Comparison of ENCODE assay signal across 33 cellular contexts in genomic region chr22:18983120-18983651, GRCh38. TPM values are rescaled to one million over a fixed set of nuclear protein-coding genes. Genes with fewer than 3 reads are reported as not detected.
"Had no signal": no experiment of that assay in that cellular context is flagged by ENCODE, and none has a peak within 500 bp of the region (broad histone marks: within the 10 kb centered on the region; RNA-seq: fewer than 3 reads in every experiment).

No MANE protein-coding gene starts in this region.

- H3K9me3 ChIP-seq: right lobe of liver, thyroid gland had no signal

- H3K4me3 Mint-ChIP-seq: activated naive CD4-positive, alpha-beta T cell treated with anti-CD3 and anti-CD28 coated beads, Interleukin-2, amount 10 ng/mL, durations not matched to agents 7 days and 5 days; activated naive CD8-positive, alpha-beta T cell treated with anti-CD3 and anti-CD28 coated beads, Interleukin-2, amount 10 ng/mL, durations not matched to agents 7 days and 5 days; central memory CD8-positive, alpha-beta T cell; memory B cell; naive thymus-derived CD8-positive, alpha-beta T cell; neural crest cell; stimulated activated effector memory CD8-positive, alpha-beta T cell treated with anti-CD3 and anti-CD28 coated beads, Interleukin-12 subunit alpha, Interleukin-12 subunit beta, amount 100 ng/mL, for 72 hours; stimulated activated naive CD8-positive, alpha-beta T cell treated with anti-CD3 and anti-CD28 coated beads, Interleukin-15, amount 100 ng/mL, for 72 hours; T-helper 1 cell treated with Interleukin-12 subunit alpha and Interleukin-12 subunit beta and Interleukin-4 antibody, amounts not matched to agents 30 μg/mL and 1 μg/mL, for 36 hours had no signal

- H3K4me3 ChIP-seq: esophagus squamous epithelium, right lobe of liver, skin epidermis, thyroid gland had no signal

- FAIRE-seq: colon, endometrium, keratinocyte had no signal

- H3K27me3 ChIP-seq: right lobe of liver, thyroid gland had no signal

- DNase-seq: activated CD4-positive, alpha-beta T cell treated with anti-CD3 and anti-CD28 coated beads for 48 hours; activated CD4-positive, alpha-beta T cell treated with anti-CD3 and anti-CD28 coated beads, Interleukin-2, amount 50 U/mL, for 48 hours; activated CD8-positive, alpha-beta memory T cell treated with anti-CD3 and anti-CD28 coated beads for 24 hours; activated gamma-delta T cell; activated naive CD4-positive, alpha-beta T cell treated with anti-CD3 and anti-CD28 coated beads, Interleukin-2, amount 10 ng/mL, durations not matched to agents 7 days and 5 days; activated naive CD8-positive, alpha-beta T cell treated with anti-CD3 and anti-CD28 coated beads, Interleukin-2, amount 10 ng/mL, durations not matched to agents 7 days and 5 days; amniotic stem cell; dermis blood vessel endothelial cell; effector CD4-positive, alpha-beta T cell; esophagus squamous epithelium; foreskin melanocyte; left cardiac atrium; naive thymus-derived CD8-positive, alpha-beta T cell; nucleus accumbens; stimulated activated CD4-positive, alpha-beta T cell treated with anti-CD3 and anti-CD28 coated beads, Interleukin-4, amount 100 ng/mL, for 24 hours; stimulated activated naive CD8-positive, alpha-beta T cell treated with anti-CD3 and anti-CD28 coated beads, Interleukin-15, amount 100 ng/mL, for 72 hours; SW 1271; T1000; thyroid gland; WERI-Rb-1 had no signal

- H3K27ac Mint-ChIP-seq: activated naive CD4-positive, alpha-beta T cell treated with anti-CD3 and anti-CD28 coated beads, Interleukin-2, amount 10 ng/mL, durations not matched to agents 7 days and 5 days; activated naive CD8-positive, alpha-beta T cell treated with anti-CD3 and anti-CD28 coated beads, Interleukin-2, amount 10 ng/mL, durations not matched to agents 7 days and 5 days; memory B cell; naive thymus-derived CD8-positive, alpha-beta T cell; stimulated activated effector memory CD8-positive, alpha-beta T cell treated with anti-CD3 and anti-CD28 coated beads, Interleukin-12 subunit alpha, Interleukin-12 subunit beta, amount 100 ng/mL, for 72 hours; T-helper 1 cell treated with Interleukin-12 subunit alpha and Interleukin-12 subunit beta and Interleukin-4 antibody, amounts not matched to agents 30 μg/mL and 1 μg/mL, for 36 hours had no signal

- H3K36me3 ChIP-seq: esophagus squamous epithelium, right lobe of liver, thyroid gland, WERI-Rb-1 had no signal

- ATAC-seq: activated CD4-positive, CD25-positive, alpha-beta regulatory T cell treated with anti-CD3 and anti-CD28 coated beads, Interleukin-2, amount 50 U/mL, for 24 hours; left cardiac atrium; naive thymus-derived CD8-positive, alpha-beta T cell; right lobe of liver; stimulated activated effector memory CD8-positive, alpha-beta T cell treated with anti-CD3 and anti-CD28 coated beads, Interleukin-12 subunit alpha, Interleukin-12 subunit beta, amount 100 ng/mL, for 72 hours; stimulated activated naive CD8-positive, alpha-beta T cell treated with anti-CD3 and anti-CD28 coated beads, Interleukin-15, amount 100 ng/mL, for 72 hours had no signal

- H3K9me3 Mint-ChIP-seq: central memory CD8-positive, alpha-beta T cell; stimulated activated effector memory CD8-positive, alpha-beta T cell treated with anti-CD3 and anti-CD28 coated beads, Interleukin-12 subunit alpha, Interleukin-12 subunit beta, amount 100 ng/mL, for 72 hours had no signal

- H3K27ac ChIP-seq: epithelial cell of prostate, esophagus squamous epithelium, right lobe of liver, skin epidermis, thyroid gland, WERI-Rb-1 had no signal

- H3K4me1 ChIP-seq: esophagus squamous epithelium, right lobe of liver, thyroid gland had no signal

- H3K27me3 Mint-ChIP-seq: activated naive CD8-positive, alpha-beta T cell treated with anti-CD3 and anti-CD28 coated beads, Interleukin-2, amount 10 ng/mL, durations not matched to agents 7 days and 5 days; central memory CD8-positive, alpha-beta T cell; stimulated activated naive CD8-positive, alpha-beta T cell treated with anti-CD3 and anti-CD28 coated beads, Interleukin-15, amount 100 ng/mL, for 72 hours had no signal

- H3K4me1 Mint-ChIP-seq: activated naive CD4-positive, alpha-beta T cell treated with anti-CD3 and anti-CD28 coated beads, Interleukin-2, amount 10 ng/mL, durations not matched to agents 7 days and 5 days; activated naive CD8-positive, alpha-beta T cell treated with anti-CD3 and anti-CD28 coated beads, Interleukin-2, amount 10 ng/mL, durations not matched to agents 7 days and 5 days; central memory CD8-positive, alpha-beta T cell; memory B cell; naive thymus-derived CD8-positive, alpha-beta T cell; neural crest cell; stimulated activated effector memory CD8-positive, alpha-beta T cell treated with anti-CD3 and anti-CD28 coated beads, Interleukin-12 subunit alpha, Interleukin-12 subunit beta, amount 100 ng/mL, for 72 hours; stimulated activated naive CD8-positive, alpha-beta T cell treated with anti-CD3 and anti-CD28 coated beads, Interleukin-15, amount 100 ng/mL, for 72 hours had no signal

- H3K36me3 Mint-ChIP-seq: activated naive CD4-positive, alpha-beta T cell treated with anti-CD3 and anti-CD28 coated beads, Interleukin-2, amount 10 ng/mL, durations not matched to agents 7 days and 5 days; activated naive CD8-positive, alpha-beta T cell treated with anti-CD3 and anti-CD28 coated beads, Interleukin-2, amount 10 ng/mL, durations not matched to agents 7 days and 5 days; memory B cell; naive thymus-derived CD8-positive, alpha-beta T cell; stimulated activated effector memory CD8-positive, alpha-beta T cell treated with anti-CD3 and anti-CD28 coated beads, Interleukin-12 subunit alpha, Interleukin-12 subunit beta, amount 100 ng/mL, for 72 hours had no signal

RNA-seq across cellular contexts. Expression of gene PRODH, which starts 47.1 kb away (rescaled TPM):
- total RNA-seq: glomerular endothelial cell had no signal
